Comparison of ENCODE assay signal across 2 cellular contexts in the genomic region with DNA sequence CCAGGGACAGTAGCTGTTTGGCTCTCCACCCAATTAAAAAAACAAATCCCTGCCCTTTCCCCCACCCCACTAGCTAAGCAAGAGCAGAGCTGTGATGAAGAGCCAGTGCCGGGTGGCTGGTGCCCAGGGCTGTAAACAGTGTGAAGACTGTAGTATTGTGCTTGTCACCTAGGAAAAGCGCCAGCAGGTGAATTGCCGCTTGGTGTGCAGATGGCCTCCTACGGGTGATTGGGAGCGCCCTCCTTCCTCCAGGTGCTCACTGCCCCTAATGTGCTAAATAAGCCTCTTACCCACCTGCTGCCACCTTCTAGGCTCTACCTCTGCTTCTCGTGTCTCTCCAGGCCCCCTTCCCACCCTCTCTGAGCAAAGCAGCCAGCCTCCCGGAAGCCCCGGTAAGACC.
TF ChIP-seq lines count a peak whose summit lies in the region.

No MANE protein-coding gene starts in this region.

TF ChIP-seq in HCT116, 20 proteins besides CTCF, POLR2A, EP300 and RAD21:
- TF ChIP-seq POLR2AphosphoS5 (IDR thresholded peaks at IDR 0.05; ENCODE audit: low read depth, low read length), result no peak
- no peak for TF ChIP-seq ELF1 (IDR thresholded peaks at IDR 0.05; ENCODE audit: borderline replicate concordance, low read depth)
- TF ChIP-seq, protein P1, sequence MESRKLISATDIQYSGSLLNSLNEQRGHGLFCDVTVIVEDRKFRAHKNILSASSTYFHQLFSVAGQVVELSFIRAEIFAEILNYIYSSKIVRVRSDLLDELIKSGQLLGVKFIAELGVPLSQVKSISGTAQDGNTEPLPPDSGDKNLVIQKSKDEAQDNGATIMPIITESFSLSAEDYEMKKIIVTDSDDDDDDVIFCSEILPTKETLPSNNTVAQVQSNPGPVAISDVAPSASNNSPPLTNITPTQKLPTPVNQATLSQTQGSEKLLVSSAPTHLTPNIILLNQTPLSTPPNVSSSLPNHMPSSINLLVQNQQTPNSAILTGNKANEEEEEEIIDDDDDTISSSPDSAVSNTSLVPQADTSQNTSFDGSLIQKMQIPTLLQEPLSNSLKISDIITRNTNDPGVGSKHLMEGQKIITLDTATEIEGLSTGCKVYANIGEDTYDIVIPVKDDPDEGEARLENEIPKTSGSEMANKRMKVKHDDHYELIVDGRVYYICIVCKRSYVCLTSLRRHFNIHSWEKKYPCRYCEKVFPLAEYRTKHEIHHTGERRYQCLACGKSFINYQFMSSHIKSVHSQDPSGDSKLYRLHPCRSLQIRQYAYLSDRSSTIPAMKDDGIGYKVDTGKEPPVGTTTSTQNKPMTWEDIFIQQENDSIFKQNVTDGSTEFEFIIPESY (IDR thresholded peaks at IDR 0.05; ENCODE audit: extremely low read depth, insufficient replicate concordance, low read length), result no peak
- no peak for TF ChIP-seq ZFX (IDR thresholded peaks at IDR 0.05)
- TF ChIP-seq SRF (IDR thresholded peaks at IDR 0.05; ENCODE audit: low read depth), result no peak
- TF ChIP-seq EZH2 (IDR thresholded peaks at IDR 0.05), result no peak
- no peak for TF ChIP-seq CEBPB (IDR thresholded peaks at IDR 0.05; ENCODE audit: low read depth)
- no peak for TF ChIP-seq EGR1 (IDR thresholded peaks at IDR 0.05; ENCODE audit: low read depth)

TF ChIP-seq in endothelial cell of umbilical vein, 7 proteins besides CTCF, POLR2A, EP300 and RAD21:
- TF ChIP-seq POLR2AphosphoS5 (IDR thresholded peaks at IDR 0.05; ENCODE audit: insufficient read depth, low read depth, low read length), result no peak
- TF ChIP-seq GATA2 (IDR thresholded peaks at IDR 0.05; ENCODE audit: insufficient read depth, insufficient read length, low read depth, low read length), result no peak
- TF ChIP-seq MYC (IDR thresholded peaks at IDR 0.05; ENCODE audit: low read depth, low read length), result no peak
- TF ChIP-seq JUN (IDR thresholded peaks at IDR 0.05; ENCODE audit: borderline replicate concordance, insufficient read depth, insufficient read length, low read depth), result no peak
- no peak for TF ChIP-seq FOS (IDR thresholded peaks at IDR 0.05; ENCODE audit: borderline replicate concordance, insufficient read depth, low read length)
- TF ChIP-seq, protein P2, sequence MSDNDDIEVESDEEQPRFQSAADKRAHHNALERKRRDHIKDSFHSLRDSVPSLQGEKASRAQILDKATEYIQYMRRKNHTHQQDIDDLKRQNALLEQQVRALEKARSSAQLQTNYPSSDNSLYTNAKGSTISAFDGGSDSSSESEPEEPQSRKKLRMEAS (IDR thresholded peaks at IDR 0.05; ENCODE audit: insufficient read depth, insufficient read length), result no peak
- no peak for TF ChIP-seq EZH2 (IDR thresholded peaks at IDR 0.05; ENCODE audit: borderline replicate concordance, low read depth, low read length, severe bottlenecking)
TF ChIP-seq in endothelial cell of umbilical vein: peak in this region for 0.
